In the genomic region with DNA sequence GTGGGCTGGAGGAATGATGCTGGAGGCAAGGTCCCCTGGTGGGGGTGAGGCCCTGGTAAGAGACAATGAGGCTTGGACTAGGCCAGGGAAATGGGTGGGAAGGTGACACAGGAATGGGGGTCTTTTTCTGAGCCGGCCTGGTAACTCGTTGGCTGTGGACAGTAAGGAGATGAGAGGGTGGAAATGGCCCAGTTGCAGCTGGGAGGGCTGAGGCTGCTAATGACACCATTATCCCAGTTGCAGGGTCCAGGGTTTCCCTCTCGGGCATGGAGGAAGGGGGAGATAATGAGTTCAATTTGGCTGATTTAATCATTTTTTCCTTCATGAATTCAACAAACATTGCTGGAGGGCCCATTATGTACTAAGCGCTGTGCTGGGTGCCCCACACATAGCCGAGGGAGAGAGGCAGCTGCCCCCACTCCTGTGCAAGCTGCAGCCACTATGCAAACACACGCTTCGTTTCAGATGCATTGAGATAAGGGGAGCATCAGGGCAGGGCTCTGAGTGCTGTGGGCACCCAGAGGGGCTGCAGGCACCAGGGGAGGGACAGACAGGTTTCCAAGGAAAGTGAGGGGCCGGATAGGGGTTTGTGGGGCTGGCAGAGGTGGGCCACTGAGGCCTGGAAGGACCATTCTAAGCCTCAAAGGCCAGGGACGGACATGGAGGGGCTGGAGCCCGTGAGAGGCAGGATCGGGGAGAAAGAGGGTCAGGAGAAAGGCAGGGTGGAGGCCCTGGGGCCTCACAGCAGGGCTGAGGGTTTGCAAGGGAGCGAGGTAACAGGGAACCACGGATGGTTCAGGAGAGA, we compare ENCODE assay signal across 1 cellular context.
A peak's percentile ranks its signal among the peaks of the same experiment; 100 is the strongest.
TF ChIP-seq lines count a peak whose summit lies in the region.

No MANE protein-coding gene starts in this region.

TF ChIP-seq in HepG2, 621 proteins besides CTCF, POLR2A, EP300 and RAD21 (continues in another document):
- no peak for TF ChIP-seq ZSCAN12 (CRISPR knock-in tag; IDR thresholded peaks at IDR 0.05)
- 0 out of 2 replicates have a peak, but pooled peaks have one; percentile 16 for TF ChIP-seq HOMEZ (CRISPR knock-in tag; IDR thresholded peaks at IDR 0.05; ENCODE audit: low read depth)
- TF ChIP-seq NR2C2 (CRISPR knock-in tag; IDR thresholded peaks at IDR 0.05; ENCODE audit: borderline replicate concordance) = no peak
- TF ChIP-seq SALL1 (CRISPR knock-in tag; IDR thresholded peaks at IDR 0.05) = peak; percentile 56; the same call in 1 of the 2 replicates
- TF ChIP-seq ARID4A (CRISPR knock-in tag; IDR thresholded peaks at IDR 0.05; ENCODE audit: borderline replicate concordance) = no peak
- no peak for TF ChIP-seq HNF1A (IDR thresholded peaks at IDR 0.05; ENCODE audit: low read depth)
- peak; percentile 63; the same call in 1 of the 2 replicates for TF ChIP-seq HNF1A (CRISPR knock-in tag; IDR thresholded peaks at IDR 0.05; ENCODE audit: borderline replicate concordance)
- 0 out of 2 replicates have a peak, but pooled peaks have one; percentile 24 for TF ChIP-seq ZNF292 (CRISPR knock-in tag; IDR thresholded peaks at IDR 0.05; ENCODE audit: borderline replicate concordance, low read depth)
- TF ChIP-seq ZZZ3 (CRISPR knock-in tag; IDR thresholded peaks at IDR 0.05; ENCODE audit: borderline replicate concordance) = no peak
- TF ChIP-seq ZNF737 (CRISPR knock-in tag; IDR thresholded peaks at IDR 0.05; ENCODE audit: borderline replicate concordance) = no peak
- TF ChIP-seq ZNF205 (CRISPR knock-in tag; IDR thresholded peaks at IDR 0.05) = peak; percentile 97
- no peak for TF ChIP-seq IRX3 (CRISPR knock-in tag; IDR thresholded peaks at IDR 0.05; ENCODE audit: borderline replicate concordance, low read depth)
- TF ChIP-seq ZSCAN21 (CRISPR knock-in tag; IDR thresholded peaks at IDR 0.05; ENCODE audit: borderline replicate concordance) = 0 out of 2 replicates have a peak, but pooled peaks have one; percentile 63
- TF ChIP-seq, protein P1, sequence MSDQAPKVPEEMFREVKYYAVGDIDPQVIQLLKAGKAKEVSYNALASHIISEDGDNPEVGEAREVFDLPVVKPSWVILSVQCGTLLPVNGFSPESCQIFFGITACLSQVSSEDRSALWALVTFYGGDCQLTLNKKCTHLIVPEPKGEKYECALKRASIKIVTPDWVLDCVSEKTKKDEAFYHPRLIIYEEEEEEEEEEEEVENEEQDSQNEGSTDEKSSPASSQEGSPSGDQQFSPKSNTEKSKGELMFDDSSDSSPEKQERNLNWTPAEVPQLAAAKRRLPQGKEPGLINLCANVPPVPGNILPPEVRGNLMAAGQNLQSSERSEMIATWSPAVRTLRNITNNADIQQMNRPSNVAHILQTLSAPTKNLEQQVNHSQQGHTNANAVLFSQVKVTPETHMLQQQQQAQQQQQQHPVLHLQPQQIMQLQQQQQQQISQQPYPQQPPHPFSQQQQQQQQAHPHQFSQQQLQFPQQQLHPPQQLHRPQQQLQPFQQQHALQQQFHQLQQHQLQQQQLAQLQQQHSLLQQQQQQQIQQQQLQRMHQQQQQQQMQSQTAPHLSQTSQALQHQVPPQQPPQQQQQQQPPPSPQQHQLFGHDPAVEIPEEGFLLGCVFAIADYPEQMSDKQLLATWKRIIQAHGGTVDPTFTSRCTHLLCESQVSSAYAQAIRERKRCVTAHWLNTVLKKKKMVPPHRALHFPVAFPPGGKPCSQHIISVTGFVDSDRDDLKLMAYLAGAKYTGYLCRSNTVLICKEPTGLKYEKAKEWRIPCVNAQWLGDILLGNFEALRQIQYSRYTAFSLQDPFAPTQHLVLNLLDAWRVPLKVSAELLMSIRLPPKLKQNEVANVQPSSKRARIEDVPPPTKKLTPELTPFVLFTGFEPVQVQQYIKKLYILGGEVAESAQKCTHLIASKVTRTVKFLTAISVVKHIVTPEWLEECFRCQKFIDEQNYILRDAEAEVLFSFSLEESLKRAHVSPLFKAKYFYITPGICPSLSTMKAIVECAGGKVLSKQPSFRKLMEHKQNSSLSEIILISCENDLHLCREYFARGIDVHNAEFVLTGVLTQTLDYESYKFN (CRISPR knock-in tag; conservative IDR thresholded peaks at IDR 0.05) = peak; percentile 32; the same call in 1 of the 2 replicates
- 0 out of 2 replicates have a peak, but pooled peaks have one; percentile 25 for TF ChIP-seq FOXA3 (CRISPR knock-in tag; IDR thresholded peaks at IDR 0.05)
- TF ChIP-seq ZBTB7B (CRISPR knock-in tag; IDR thresholded peaks at IDR 0.05) = peak; percentile 53; the same call in 1 of the 2 replicates
- TF ChIP-seq ZKSCAN8 (CRISPR knock-in tag; IDR thresholded peaks at IDR 0.05; ENCODE audit: borderline replicate concordance) = no peak
- TF ChIP-seq CEBPB (IDR thresholded peaks at IDR 0.05; ENCODE audit: borderline replicate concordance, low read depth, low read length) = no peak
- no peak for TF ChIP-seq ATAD3A (CRISPR knock-in tag; IDR thresholded peaks at IDR 0.05)
- TF ChIP-seq ZFP91 (CRISPR knock-in tag; IDR thresholded peaks at IDR 0.05; ENCODE audit: borderline replicate concordance) = no peak
- TF ChIP-seq RORA (CRISPR knock-in tag; IDR thresholded peaks at IDR 0.05) = no peak
- TF ChIP-seq, protein P2, sequence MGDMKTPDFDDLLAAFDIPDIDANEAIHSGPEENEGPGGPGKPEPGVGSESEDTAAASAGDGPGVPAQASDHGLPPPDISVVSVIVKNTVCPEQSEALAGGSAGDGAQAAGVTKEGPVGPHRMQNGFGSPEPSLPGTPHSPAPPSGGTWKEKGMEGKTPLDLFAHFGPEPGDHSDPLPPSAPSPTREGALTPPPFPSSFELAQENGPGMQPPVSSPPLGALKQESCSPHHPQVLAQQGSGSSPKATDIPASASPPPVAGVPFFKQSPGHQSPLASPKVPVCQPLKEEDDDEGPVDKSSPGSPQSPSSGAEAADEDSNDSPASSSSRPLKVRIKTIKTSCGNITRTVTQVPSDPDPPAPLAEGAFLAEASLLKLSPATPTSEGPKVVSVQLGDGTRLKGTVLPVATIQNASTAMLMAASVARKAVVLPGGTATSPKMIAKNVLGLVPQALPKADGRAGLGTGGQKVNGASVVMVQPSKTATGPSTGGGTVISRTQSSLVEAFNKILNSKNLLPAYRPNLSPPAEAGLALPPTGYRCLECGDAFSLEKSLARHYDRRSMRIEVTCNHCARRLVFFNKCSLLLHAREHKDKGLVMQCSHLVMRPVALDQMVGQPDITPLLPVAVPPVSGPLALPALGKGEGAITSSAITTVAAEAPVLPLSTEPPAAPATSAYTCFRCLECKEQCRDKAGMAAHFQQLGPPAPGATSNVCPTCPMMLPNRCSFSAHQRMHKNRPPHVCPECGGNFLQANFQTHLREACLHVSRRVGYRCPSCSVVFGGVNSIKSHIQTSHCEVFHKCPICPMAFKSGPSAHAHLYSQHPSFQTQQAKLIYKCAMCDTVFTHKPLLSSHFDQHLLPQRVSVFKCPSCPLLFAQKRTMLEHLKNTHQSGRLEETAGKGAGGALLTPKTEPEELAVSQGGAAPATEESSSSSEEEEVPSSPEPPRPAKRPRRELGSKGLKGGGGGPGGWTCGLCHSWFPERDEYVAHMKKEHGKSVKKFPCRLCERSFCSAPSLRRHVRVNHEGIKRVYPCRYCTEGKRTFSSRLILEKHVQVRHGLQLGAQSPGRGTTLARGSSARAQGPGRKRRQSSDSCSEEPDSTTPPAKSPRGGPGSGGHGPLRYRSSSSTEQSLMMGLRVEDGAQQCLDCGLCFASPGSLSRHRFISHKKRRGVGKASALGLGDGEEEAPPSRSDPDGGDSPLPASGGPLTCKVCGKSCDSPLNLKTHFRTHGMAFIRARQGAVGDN (CRISPR knock-in tag; IDR thresholded peaks at IDR 0.05) = peak; percentile 71
- TF ChIP-seq TCF7L2 (IDR thresholded peaks at IDR 0.05; ENCODE audit: low read depth, low read length) = no peak
- TF ChIP-seq, protein P3, sequence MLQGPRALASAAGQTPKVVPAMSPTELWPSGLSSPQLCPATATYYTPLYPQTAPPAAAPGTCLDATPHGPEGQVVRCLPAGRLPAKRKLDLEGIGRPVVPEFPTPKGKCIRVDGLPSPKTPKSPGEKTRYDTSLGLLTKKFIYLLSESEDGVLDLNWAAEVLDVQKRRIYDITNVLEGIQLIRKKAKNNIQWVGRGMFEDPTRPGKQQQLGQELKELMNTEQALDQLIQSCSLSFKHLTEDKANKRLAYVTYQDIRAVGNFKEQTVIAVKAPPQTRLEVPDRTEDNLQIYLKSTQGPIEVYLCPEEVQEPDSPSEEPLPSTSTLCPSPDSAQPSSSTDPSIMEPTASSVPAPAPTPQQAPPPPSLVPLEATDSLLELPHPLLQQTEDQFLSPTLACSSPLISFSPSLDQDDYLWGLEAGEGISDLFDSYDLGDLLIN (CRISPR knock-in tag; IDR thresholded peaks at IDR 0.05; ENCODE audit: borderline replicate concordance) = no peak
- peak; percentile 53; the same call in 1 of the 2 replicates for TF ChIP-seq MTA1 (CRISPR knock-in tag; IDR thresholded peaks at IDR 0.05; ENCODE audit: borderline replicate concordance)
- TF ChIP-seq, protein P4, sequence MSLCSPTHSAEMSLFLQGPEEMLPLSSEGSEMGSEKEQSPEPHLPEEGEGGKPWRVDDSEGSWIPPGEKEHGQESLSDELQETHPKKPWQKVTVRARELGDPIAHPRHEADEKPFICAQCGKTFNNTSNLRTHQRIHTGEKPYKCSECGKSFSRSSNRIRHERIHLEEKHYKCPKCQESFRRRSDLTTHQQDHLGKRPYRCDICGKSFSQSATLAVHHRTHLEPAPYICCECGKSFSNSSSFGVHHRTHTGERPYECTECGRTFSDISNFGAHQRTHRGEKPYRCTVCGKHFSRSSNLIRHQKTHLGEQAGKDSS (CRISPR knock-in tag; IDR thresholded peaks at IDR 0.05; ENCODE audit: borderline replicate concordance, low read depth) = no peak
